10 cellular contexts compared by ENCODE assay signal in the genomic region with DNA sequence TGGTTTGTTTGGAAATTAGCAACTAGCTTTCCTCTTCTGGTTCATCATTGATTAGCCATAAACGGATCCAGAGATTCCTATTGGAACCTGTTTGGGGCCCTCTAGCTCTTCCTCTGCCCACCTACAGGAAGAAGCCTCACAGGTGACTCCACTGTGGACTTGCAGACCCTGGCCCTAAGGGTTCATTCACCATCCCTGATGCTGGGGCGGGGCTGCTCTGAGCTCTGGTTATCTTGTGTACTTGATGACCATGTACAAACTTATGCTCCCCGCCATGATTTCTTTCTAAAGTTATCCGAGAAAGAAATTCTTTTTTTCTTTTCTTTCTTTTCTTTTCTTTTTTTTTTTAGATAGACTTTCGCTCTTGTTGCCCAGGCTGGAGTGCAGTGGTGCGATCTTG. TPM values are rescaled to one million over a fixed set of nuclear protein-coding genes. Genes with fewer than 3 reads are reported as not detected.
"Had no signal": no experiment of that assay in that cellular context is flagged by ENCODE, and none has a peak within 500 bp of the region (broad histone marks: within the 10 kb centered on the region; RNA-seq: fewer than 3 reads in every experiment).

No MANE protein-coding gene starts in this region.

- H3K27me3 ChIP-seq: hepatocyte, neutrophil, uterus had no signal

- DNase-seq: effector CD4-positive, alpha-beta T cell; endodermal cell; foreskin melanocyte; mesendoderm; stimulated activated naive CD4-positive, alpha-beta T cell treated with Interleukin-2 at 50 U/mL for 16 hours had no signal

- H3K27ac ChIP-seq: hepatocyte had no signal

- H3K27ac Mint-ChIP-seq: endodermal cell had no signal

- H3K9me3 ChIP-seq: neutrophil, uterus had no signal

- H3K9me3 Mint-ChIP-seq: endodermal cell; naive thymus-derived CD4-positive, alpha-beta T cell had no signal

- H3K36me3 ChIP-seq: neutrophil, uterus had no signal

- H3K4me1 ChIP-seq: uterus had no signal

RNA-seq across cellular contexts. Expression of gene INHBB, which starts 33.9 kb away (rescaled TPM):
- total RNA-seq: endodermal cell; naive thymus-derived CD4-positive, alpha-beta T cell had no signal
- polyA plus RNA-seq: naive thymus-derived CD4-positive, alpha-beta T cell; neural cell had no signal
